In the genomic region with DNA sequence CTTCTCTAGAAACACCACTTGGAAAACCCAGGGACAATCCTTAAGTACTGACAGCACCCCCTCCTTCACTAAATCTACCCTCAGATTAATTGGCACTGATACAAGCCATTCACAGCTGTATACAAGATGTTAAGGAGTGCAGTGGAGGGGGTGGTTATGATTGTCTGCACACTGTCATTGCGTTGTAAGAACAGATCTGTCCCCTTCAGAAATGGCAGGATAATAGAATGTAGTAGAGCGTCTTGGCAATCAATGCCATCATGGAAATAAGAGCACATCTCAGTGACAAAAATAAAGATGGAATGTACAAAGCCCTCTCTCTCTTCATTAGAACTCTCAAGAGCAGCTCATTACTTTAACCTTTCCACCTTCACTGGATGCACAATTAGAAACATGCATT, we compare ENCODE assay signal across 35 cellular contexts.
"Had no signal": no experiment of that assay in that cellular context is flagged by ENCODE, and none has a peak within 500 bp of the region (broad histone marks: within the 10 kb centered on the region; RNA-seq: fewer than 3 reads in every experiment).

No MANE protein-coding gene starts in this region.

- H3K27me3 ChIP-seq: MG63 had no signal

- H3K36me3 ChIP-seq: MG63 had no signal

- H3K27ac ChIP-seq: KMS-11 had no signal

- H3K4me3 ChIP-seq: MG63 had no signal

- DNase-seq: Karpas-422, Kasumi-1, KG1, MG63, MM.1S, MV-4-11, NCI-H1048, NCI-H1092, NCI-H1092 treated with DMSO at 0.1 percent for 48 hours, NCI-H1105, NCI-H1105 treated with DMSO at 0.1 percent for 48 hours, NCI-H1417, NCI-H1417 treated with DMSO at 0.1 percent for 48 hours, NCI-H1436, NCI-H1436 treated with DMSO at 0.1 percent for 48 hours, NCI-H146, NCI-H1694, NCI-H1694 treated with DMSO at 0.1 percent for 48 hours, NCI-H187, NCI-H187 treated with DMSO at 0.1 percent for 48 hours, NCI-H1930, NCI-H2029, NCI-H2029 treated with DMSO at 0.1 percent for 48 hours, NCI-H2081, NCI-H2081 treated with DMSO at 0.1 percent for 48 hours, NCI-H2107, NCI-H2171, NCI-H2171 treated with DMSO at 0.1 percent for 48 hours, NCI-H2227 treated with DMSO at 0.1 percent for 48 hours, NCI-H226, NCI-H345, NCI-H446, NCI-H446 treated with DMSO at 0.1 percent for 48 hours, NCI-H510A had no signal

- H3K9ac ChIP-seq: KMS-11 had no signal

- H3K4me2 ChIP-seq: KMS-11 had no signal

- H3K9me3 ChIP-seq: MG63 had no signal
